ENCODE assay signal across 8 cellular contexts in genomic region chr2:157492189-157492773, GRCh38. TPM values are rescaled to one million over a fixed set of nuclear protein-coding genes. Genes with fewer than 3 reads are reported as not detected.
DNase-seq lines count a peak whose midpoint lies in the region; ATAC-seq and TF ChIP-seq lines count a peak whose summit lies in the region.

No MANE protein-coding gene starts in this region.

- no peak overlapping the region for H4K91ac ChIP-seq in trophoblast cell (ENCODE audit: low read depth, low read length)

- no peak overlapping the region for H2BK5ac ChIP-seq in trophoblast cell (ENCODE audit: low read depth, low read length, poor library complexity)

- H3K23ac ChIP-seq in trophoblast cell (ENCODE audit: low read length): no peak overlapping the region

- no peaks in the 10 kb centered on the region for H3K9me3 ChIP-seq in RWPE2 (ENCODE audit: severe bottlenecking)
- H3K9me3 ChIP-seq in gastroesophageal sphincter: no peaks in the 10 kb centered on the region
- H3K9me3 ChIP-seq in trophoblast cell (ENCODE audit: insufficient read depth, low read depth, low read length): no peaks in the 10 kb centered on the region
- H3K9me3 ChIP-seq in vagina: no peaks in the 10 kb centered on the region

- TF ChIP-seq POLR2A in gastroesophageal sphincter (IDR thresholded peaks at IDR 0.05) (no peak), vagina (IDR thresholded peaks at IDR 0.05) (no peak)

- no peaks in the 10 kb centered on the region for H4K20me1 ChIP-seq in KMS-11 (ENCODE audit: insufficient read depth)

- no peak overlapping the region for H4K12ac ChIP-seq in trophoblast cell (ENCODE audit: low read depth, low read length)

- no peak overlapping the region for H4K8ac ChIP-seq in trophoblast cell (ENCODE audit: low read depth, low read length)

- 11 to 16% methylated on average over 5 of the region's 5 CpGs for WGBS in gastroesophageal sphincter (ENCODE audit: low coverage in 1 of 2), 2 donors
- no CpG with 5 or more reads among the region's 5 CpGs for WGBS in trophoblast cell (ENCODE audit: extremely low coverage, insufficient coverage, insufficient read length)

- no peak overlapping the region for H3K4ac ChIP-seq in trophoblast cell (ENCODE audit: low read depth, low read length)

- H3K27me3 ChIP-seq in KMS-11 (ENCODE audit: insufficient read depth, low read depth) (no peaks in the 10 kb centered on the region), RWPE2 (ENCODE audit: insufficient read depth, poor library complexity, severe bottlenecking) (peaks cover 7% of the 10 kb centered on the region), gastroesophageal sphincter (peaks cover 3% of the 10 kb centered on the region), trophoblast cell (ENCODE audit: insufficient read depth, low read length) (no peaks in the 10 kb centered on the region), vagina (no peaks in the 10 kb centered on the region)

- no peak overlapping the region for H2AK5ac ChIP-seq in trophoblast cell (ENCODE audit: low read length)

- TF ChIP-seq EP300 in gastroesophageal sphincter (IDR thresholded peaks at IDR 0.05): no peak

- H3K79me2 ChIP-seq in KMS-11 (ENCODE audit: insufficient read depth, low read depth) (no peaks in the 10 kb centered on the region), trophoblast cell (ENCODE audit: control insufficient read depth, insufficient read depth, low read length, poor library complexity) (no peaks in the 10 kb centered on the region)

- H3K9ac ChIP-seq in KMS-11 (no peak overlapping the region), trophoblast cell (ENCODE audit: low read length) (no peak overlapping the region)

- no peak overlapping the region for H2BK12ac ChIP-seq in trophoblast cell (ENCODE audit: low read length)

- intact Hi-C loops in vagina (cut with DNase I): no loop called here

- ATAC-seq in GM21825 (IDR thresholded peaks at IDR 0.05; ENCODE audit: unreplicated experiment) (peak; percentile 98), RWPE2 (ENCODE audit: low read depth) (peak; percentile 86), gastroesophageal sphincter (peak; percentile 51)

- H3K79me1 ChIP-seq in trophoblast cell (ENCODE audit: low read length): no peaks in the 10 kb centered on the region

- H3K27ac ChIP-seq in KMS-11 (no peak overlapping the region), RWPE2 (ENCODE audit: poor library complexity, severe bottlenecking) (no peak overlapping the region), gastroesophageal sphincter (no peak overlapping the region), trophoblast cell (ENCODE audit: low read depth, low read length) (no peak overlapping the region), vagina (no peak overlapping the region)

- no peak overlapping the region for H3K14ac ChIP-seq in trophoblast cell (ENCODE audit: low read length)

- H3K4me2 ChIP-seq in KMS-11 (no peak overlapping the region; the same call in 1 of the 2 replicates), trophoblast cell (ENCODE audit: low read length) (no peak overlapping the region)

- no peak overlapping the region for H3K18ac ChIP-seq in trophoblast cell (ENCODE audit: low read length)

- H2AFZ ChIP-seq in KMS-11 (ENCODE audit: low read depth) (no peak overlapping the region), trophoblast cell (ENCODE audit: insufficient read depth, low read length, poor library complexity) (no peak overlapping the region)

- H3K36me3 ChIP-seq in KMS-11 (ENCODE audit: insufficient read depth): no peaks in the 10 kb centered on the region
- H3K36me3 ChIP-seq in RWPE2 (ENCODE audit: low read depth): no peaks in the 10 kb centered on the region
- H3K36me3 ChIP-seq in gastroesophageal sphincter: no peaks in the 10 kb centered on the region
- H3K36me3 ChIP-seq in trophoblast cell (ENCODE audit: control insufficient read depth in 1 of 2, insufficient read depth in 2 of 2, low read length in 2 of 2): no peaks in the 10 kb centered on the region
- H3K36me3 ChIP-seq in vagina: no peaks in the 10 kb centered on the region

- H3K4me3 ChIP-seq in KMS-11 (IDR thresholded peaks at IDR 0.05; ENCODE audit: insufficient read depth, low read depth, low read length): no peak overlapping the region
- H3K4me3 ChIP-seq in RWPE2 (ENCODE audit: severe bottlenecking): no peak overlapping the region
- H3K4me3 ChIP-seq in gastroesophageal sphincter: no peak overlapping the region
- H3K4me3 ChIP-seq in trophoblast cell (ENCODE audit: low read depth, low read length): no peak overlapping the region
- no peak overlapping the region for H3K4me3 ChIP-seq in vagina

- TF ChIP-seq CTCF in KMS-11 (conservative IDR thresholded peaks at IDR 0.05; ENCODE audit: low read depth, low read length) (peak; percentile 98), RWPE2 (IDR thresholded peaks at IDR 0.05; ENCODE audit: poor library complexity, severe bottlenecking) (peak; percentile 89), gastroesophageal sphincter (IDR thresholded peaks at IDR 0.05) (peak; percentile 33 to 70 (median 42)), vagina (IDR thresholded peaks at IDR 0.05) (peak in 2 of 3 experiments; percentile 34 to 53)

- peaks cover 27% of the 10 kb centered on the region for H3K4me1 ChIP-seq in KMS-11 (ENCODE audit: low read depth, poor library complexity, severe bottlenecking)
- no peaks in the 10 kb centered on the region for H3K4me1 ChIP-seq in RWPE2 (ENCODE audit: insufficient read depth, poor library complexity, severe bottlenecking)
- H3K4me1 ChIP-seq in gastroesophageal sphincter: no peaks in the 10 kb centered on the region
- H3K4me1 ChIP-seq in trophoblast cell (ENCODE audit: control insufficient read depth in 1 of 2, insufficient read depth in 2 of 2, low read length in 2 of 2): no peaks in the 10 kb centered on the region
- no peaks in the 10 kb centered on the region for H3K4me1 ChIP-seq in vagina

- no peak overlapping the region for H2BK120ac ChIP-seq in trophoblast cell (ENCODE audit: insufficient read depth, low read length, poor library complexity)

- DNase-seq in GM03348 (ENCODE audit: low spot score) (peak; percentile 78), RWPE2 (ENCODE audit: low spot score) (no peak), trophoblast cell (peak; percentile 55 to 82), vagina (ENCODE audit: extremely low spot score in 2 of 2) (no peak)
- DNase-seq in activated gamma-delta T cell treated with anti-CD3 and anti-CD28 coated beads, Interleukin-2, amount 50 U/mL, for 16 hours (ENCODE audit: low read depth): peak; percentile 61

RNA-seq across cellular contexts. Expression of gene CYTIP, which starts 48.4 kb away (rescaled TPM):
- 10 to 100 TPM in 1 of 4 donors, 1 to 10 TPM in 3; 1.6 to 10.6 (median 3.2) TPM for total RNA-seq in gastroesophageal sphincter
- 0.10 and 0.25 TPM in 2 replicates for polyA plus RNA-seq in trophoblast cell (2013)
- total RNA-seq in vagina: 12.5 TPM

Comparison
In these comparisons a context has a peak if more than half of its experiments do, and no peak if none do; other contexts are left out.
1. DNase-seq: peak in GM03348 (single experiment), activated gamma-delta T cell treated with anti-CD3 and anti-CD28 coated beads, Interleukin-2, amount 50 U/mL, for 16 hours (single experiment) and trophoblast cell (2 of 2); none in RWPE2 (single experiment) and vagina (0 of 2).
2. CTCF ChIP-seq: peak in every context shown above with its lines; median percentile 98 in KMS-11; 89 in RWPE2; 44 in vagina; 42 in gastroesophageal sphincter.
3. Peak in every context shown above with its lines, with median percentiles within 50 percentile points of each other: ATAC-seq.